ENCODE assay signal across 27 cellular contexts in genomic region chr9:125812403-125812802, GRCh38.
"Had no signal": no experiment of that assay in that cellular context is flagged by ENCODE, and none has a peak within 500 bp of the region (broad histone marks: within the 10 kb centered on the region; RNA-seq: fewer than 3 reads in every experiment).

No MANE protein-coding gene starts in this region.

- H3K4me3 Mint-ChIP-seq: activated CD4-positive, alpha-beta memory T cell treated with anti-CD3 and anti-CD28 coated beads, Interleukin-2, amount 10 ng/mL, durations not matched to agents 7 days and 5 days; activated CD4-positive, alpha-beta T cell treated with anti-CD3 and anti-CD28 coated beads, Interleukin-2, amount 10 ng/mL, durations not matched to agents 24 days and 14 days; activated naive CD4-positive, alpha-beta T cell treated with anti-CD3 and anti-CD28 coated beads for 36 hours; activated naive CD8-positive, alpha-beta T cell treated with anti-CD3 and anti-CD28 coated beads, Interleukin-2, amount 10 ng/mL, durations not matched to agents 7 days and 5 days; activated T-cell treated with anti-CD3 and anti-CD28 coated beads, Interleukin-2, amount 50 U/mL, for 72 hours; central memory CD8-positive, alpha-beta T cell; effector memory CD8-positive, alpha-beta T cell; nephron; stimulated activated naive CD8-positive, alpha-beta T cell treated with anti-CD3 and anti-CD28 coated beads, Interleukin-15, amount 100 ng/mL, for 72 hours had no signal

- H3K27me3 Mint-ChIP-seq: activated CD4-positive, alpha-beta memory T cell treated with anti-CD3 and anti-CD28 coated beads, Interleukin-2, amount 10 ng/mL, durations not matched to agents 7 days and 5 days; activated CD4-positive, alpha-beta T cell treated with anti-CD3 and anti-CD28 coated beads, Interleukin-2, amount 10 ng/mL, durations not matched to agents 24 days and 14 days; activated naive CD8-positive, alpha-beta T cell treated with anti-CD3 and anti-CD28 coated beads, Interleukin-2, amount 10 ng/mL, durations not matched to agents 7 days and 5 days; central memory CD8-positive, alpha-beta T cell; effector memory CD8-positive, alpha-beta T cell; stimulated activated naive CD8-positive, alpha-beta T cell treated with anti-CD3 and anti-CD28 coated beads, Interleukin-15, amount 100 ng/mL, for 72 hours had no signal

- H3K4me1 ChIP-seq: breast epithelium, gastrocnemius medialis, psoas muscle, right atrium auricular region, spleen, suprapubic skin had no signal

- H3K36me3 ChIP-seq: breast epithelium, esophagus muscularis mucosa, gastrocnemius medialis, neutrophil, ovary, right atrium auricular region, spleen, suprapubic skin had no signal

- ATAC-seq: activated T-cell treated with anti-CD3 and anti-CD28 coated beads, Interleukin-2, amount 50 U/mL, for 72 hours; effector memory CD8-positive, alpha-beta T cell; gastrocnemius medialis; left cardiac atrium; psoas muscle; stimulated activated naive CD8-positive, alpha-beta T cell treated with anti-CD3 and anti-CD28 coated beads, Interleukin-15, amount 100 ng/mL, for 72 hours had no signal

- H3K9me3 ChIP-seq: breast epithelium, esophagus muscularis mucosa, gastrocnemius medialis, neutrophil, ovary, psoas muscle, right atrium auricular region, spleen, suprapubic skin, tibial nerve had no signal

- H3K9me3 Mint-ChIP-seq: activated CD4-positive, alpha-beta memory T cell treated with anti-CD3 and anti-CD28 coated beads, Interleukin-2, amount 10 ng/mL, durations not matched to agents 7 days and 5 days; activated CD4-positive, alpha-beta T cell treated with anti-CD3 and anti-CD28 coated beads, Interleukin-2, amount 10 ng/mL, durations not matched to agents 24 days and 14 days; activated naive CD4-positive, alpha-beta T cell treated with anti-CD3 and anti-CD28 coated beads for 36 hours; activated naive CD8-positive, alpha-beta T cell treated with anti-CD3 and anti-CD28 coated beads, Interleukin-2, amount 10 ng/mL, durations not matched to agents 7 days and 5 days; activated T-cell treated with anti-CD3 and anti-CD28 coated beads, Interleukin-2, amount 50 U/mL, for 72 hours; central memory CD8-positive, alpha-beta T cell; effector memory CD8-positive, alpha-beta T cell; nephron; stimulated activated naive CD8-positive, alpha-beta T cell treated with anti-CD3 and anti-CD28 coated beads, Interleukin-15, amount 100 ng/mL, for 72 hours had no signal

- H3K27me3 ChIP-seq: breast epithelium, dorsolateral prefrontal cortex, esophagus muscularis mucosa, gastrocnemius medialis, neutrophil, ovary, right atrium auricular region, spleen, suprapubic skin, tibial nerve had no signal

- H3K27ac Mint-ChIP-seq: activated CD4-positive, alpha-beta memory T cell treated with anti-CD3 and anti-CD28 coated beads, Interleukin-2, amount 10 ng/mL, durations not matched to agents 7 days and 5 days; activated CD4-positive, alpha-beta T cell treated with anti-CD3 and anti-CD28 coated beads, Interleukin-2, amount 10 ng/mL, durations not matched to agents 24 days and 14 days; activated naive CD4-positive, alpha-beta T cell treated with anti-CD3 and anti-CD28 coated beads for 36 hours; activated naive CD8-positive, alpha-beta T cell treated with anti-CD3 and anti-CD28 coated beads, Interleukin-2, amount 10 ng/mL, durations not matched to agents 7 days and 5 days; activated T-cell treated with anti-CD3 and anti-CD28 coated beads, Interleukin-2, amount 50 U/mL, for 72 hours; effector memory CD8-positive, alpha-beta T cell; nephron; stimulated activated naive CD8-positive, alpha-beta T cell treated with anti-CD3 and anti-CD28 coated beads, Interleukin-15, amount 100 ng/mL, for 72 hours had no signal

- H3K4me3 ChIP-seq: breast epithelium, dorsolateral prefrontal cortex, esophagus muscularis mucosa, gastrocnemius medialis, ovary, psoas muscle, right atrium auricular region, spleen, suprapubic skin, tibial nerve had no signal

- DNase-seq: activated CD4-positive, alpha-beta memory T cell treated with anti-CD3 and anti-CD28 coated beads, Interleukin-2, amount 10 ng/mL, durations not matched to agents 7 days and 5 days; activated CD4-positive, alpha-beta T cell treated with anti-CD3 and anti-CD28 coated beads, Interleukin-2, amount 10 ng/mL, durations not matched to agents 24 days and 14 days; activated effector memory CD4-positive, alpha-beta T cell treated with Interleukin-2 at 50 U/mL for 16 hours; activated naive CD4-positive, alpha-beta T cell treated with anti-CD3 and anti-CD28 coated beads for 36 hours; activated naive CD8-positive, alpha-beta T cell treated with anti-CD3 and anti-CD28 coated beads, Interleukin-2, amount 10 ng/mL, durations not matched to agents 7 days and 5 days; activated T-cell treated with anti-CD3 and anti-CD28 coated beads, Interleukin-2, amount 50 U/mL, for 72 hours; amniotic stem cell; dorsolateral prefrontal cortex; effector memory CD8-positive, alpha-beta T cell; gastrocnemius medialis; head of caudate nucleus; islet precursor cell; left cardiac atrium; mesenchymal stem cell; ovary; psoas muscle; spleen; stimulated activated CD4-positive, alpha-beta T cell treated with anti-CD3 and anti-CD28 coated beads, Interleukin-4, amount 100 ng/mL, for 4 hours; stimulated activated naive CD8-positive, alpha-beta T cell treated with anti-CD3 and anti-CD28 coated beads, Interleukin-15, amount 100 ng/mL, for 72 hours had no signal

- H3K27ac ChIP-seq: breast epithelium, dorsolateral prefrontal cortex, esophagus muscularis mucosa, gastrocnemius medialis, neutrophil, ovary, psoas muscle, right atrium auricular region, spleen, suprapubic skin, tibial nerve had no signal

- H3K4me1 Mint-ChIP-seq: activated CD4-positive, alpha-beta memory T cell treated with anti-CD3 and anti-CD28 coated beads, Interleukin-2, amount 10 ng/mL, durations not matched to agents 7 days and 5 days; activated CD4-positive, alpha-beta T cell treated with anti-CD3 and anti-CD28 coated beads, Interleukin-2, amount 10 ng/mL, durations not matched to agents 24 days and 14 days; activated naive CD8-positive, alpha-beta T cell treated with anti-CD3 and anti-CD28 coated beads, Interleukin-2, amount 10 ng/mL, durations not matched to agents 7 days and 5 days; central memory CD8-positive, alpha-beta T cell; nephron; stimulated activated naive CD8-positive, alpha-beta T cell treated with anti-CD3 and anti-CD28 coated beads, Interleukin-15, amount 100 ng/mL, for 72 hours had no signal
